Comparison of ENCODE assay signal across 4 cellular contexts in the genomic region with DNA sequence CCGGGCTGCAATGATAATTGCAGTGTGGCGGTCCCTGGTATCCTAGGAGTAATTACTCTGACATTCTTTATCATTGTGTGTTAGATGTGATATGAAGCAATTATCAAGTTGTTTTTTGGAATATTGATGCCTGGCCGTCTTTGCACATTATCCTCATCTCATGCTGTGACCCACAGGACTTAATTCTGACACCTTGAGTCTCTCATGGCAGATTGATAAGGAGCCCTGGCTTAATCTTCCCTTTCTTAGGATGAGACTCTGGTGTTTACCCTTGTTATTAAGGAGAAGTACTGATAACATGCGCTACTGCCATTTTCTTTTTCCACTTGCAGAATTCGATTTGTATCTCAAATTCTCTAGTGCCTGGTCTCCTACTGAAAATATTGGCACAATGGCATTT.
"Had no signal": no experiment of that assay in that cellular context is flagged by ENCODE, and none has a peak within 500 bp of the region (broad histone marks: within the 10 kb centered on the region; RNA-seq: fewer than 3 reads in every experiment).

No MANE protein-coding gene starts in this region.

- H3K4me1 Mint-ChIP-seq: GM23338 had no signal

- H3K4me2 ChIP-seq: GM23338 had no signal

- H3K27ac Mint-ChIP-seq: GM23338, H9 had no signal

- H3K4me3 ChIP-seq: GM23338 had no signal

- DNase-seq: H9, HCEC 1CT, IMR-90 had no signal

- H3K4me3 Mint-ChIP-seq: GM23338, H9 had no signal

- H2AFZ ChIP-seq: GM23338 had no signal
